ENCODE assay signal across 8 cellular contexts in the genomic region with DNA sequence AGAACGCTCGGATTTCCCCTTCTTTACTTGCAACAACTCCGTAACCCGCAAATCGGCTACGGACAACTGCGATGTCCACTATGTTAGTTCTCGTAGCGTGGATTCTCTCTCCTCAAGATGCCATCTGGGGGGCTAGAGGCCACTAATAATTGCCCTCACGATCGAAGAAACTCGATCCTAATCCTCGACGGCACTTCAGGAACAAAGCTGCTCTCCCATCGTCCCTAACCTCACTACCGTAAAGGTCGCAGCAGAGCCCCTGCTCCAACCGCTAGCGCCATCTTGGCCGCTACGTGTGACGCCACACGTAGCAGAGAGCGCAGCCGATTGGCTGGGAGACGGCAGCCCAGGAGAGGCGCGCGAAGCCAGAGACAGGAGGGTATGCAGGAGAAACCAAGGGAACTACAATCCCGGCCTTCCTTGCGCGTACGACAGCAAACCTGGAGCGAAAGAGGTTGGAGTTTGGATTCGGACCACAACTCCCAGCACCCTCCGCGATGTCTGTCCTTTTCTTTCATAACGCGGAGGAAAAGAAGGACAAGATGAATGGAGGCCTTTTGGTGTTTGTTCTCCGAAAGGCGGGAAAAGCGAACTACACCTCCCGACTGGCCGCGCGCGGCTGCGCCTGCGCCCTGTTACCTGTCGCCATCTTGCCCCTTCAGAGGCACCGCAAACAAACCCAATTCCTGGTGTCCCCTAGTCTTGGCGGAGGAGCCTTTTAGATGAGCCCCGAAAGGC. TPM values are rescaled to one million over a fixed set of nuclear protein-coding genes. Genes with fewer than 3 reads are reported as not detected.
A peak's percentile ranks its signal among the peaks of the same experiment; 100 is the strongest.
DNase-seq lines count a peak whose midpoint lies in the region; ATAC-seq lines count a peak whose summit lies in the region.

A gene with protein sequence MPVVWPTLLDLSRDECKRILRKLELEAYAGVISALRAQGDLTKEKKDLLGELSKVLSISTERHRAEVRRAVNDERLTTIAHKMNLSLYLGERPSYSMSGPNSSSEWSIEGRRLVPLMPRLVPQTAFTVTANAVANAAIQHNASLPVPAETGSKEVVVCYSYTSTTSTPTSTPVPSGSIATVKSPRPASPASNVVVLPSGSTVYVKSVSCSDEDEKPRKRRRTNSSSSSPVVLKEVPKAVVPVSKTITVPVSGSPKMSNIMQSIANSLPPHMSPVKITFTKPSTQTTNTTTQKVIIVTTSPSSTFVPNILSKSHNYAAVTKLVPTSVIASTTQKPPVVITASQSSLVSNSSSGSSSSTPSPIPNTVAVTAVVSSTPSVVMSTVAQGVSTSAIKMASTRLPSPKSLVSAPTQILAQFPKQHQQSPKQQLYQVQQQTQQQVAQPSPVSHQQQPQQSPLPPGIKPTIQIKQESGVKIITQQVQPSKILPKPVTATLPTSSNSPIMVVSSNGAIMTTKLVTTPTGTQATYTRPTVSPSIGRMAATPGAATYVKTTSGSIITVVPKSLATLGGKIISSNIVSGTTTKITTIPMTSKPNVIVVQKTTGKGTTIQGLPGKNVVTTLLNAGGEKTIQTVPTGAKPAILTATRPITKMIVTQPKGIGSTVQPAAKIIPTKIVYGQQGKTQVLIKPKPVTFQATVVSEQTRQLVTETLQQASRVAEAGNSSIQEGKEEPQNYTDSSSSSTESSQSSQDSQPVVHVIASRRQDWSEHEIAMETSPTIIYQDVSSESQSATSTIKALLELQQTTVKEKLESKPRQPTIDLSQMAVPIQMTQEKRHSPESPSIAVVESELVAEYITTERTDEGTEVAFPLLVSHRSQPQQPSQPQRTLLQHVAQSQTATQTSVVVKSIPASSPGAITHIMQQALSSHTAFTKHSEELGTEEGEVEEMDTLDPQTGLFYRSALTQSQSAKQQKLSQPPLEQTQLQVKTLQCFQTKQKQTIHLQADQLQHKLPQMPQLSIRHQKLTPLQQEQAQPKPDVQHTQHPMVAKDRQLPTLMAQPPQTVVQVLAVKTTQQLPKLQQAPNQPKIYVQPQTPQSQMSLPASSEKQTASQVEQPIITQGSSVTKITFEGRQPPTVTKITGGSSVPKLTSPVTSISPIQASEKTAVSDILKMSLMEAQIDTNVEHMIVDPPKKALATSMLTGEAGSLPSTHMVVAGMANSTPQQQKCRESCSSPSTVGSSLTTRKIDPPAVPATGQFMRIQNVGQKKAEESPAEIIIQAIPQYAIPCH (N-terminal part only) (plus strand): TSS at position 635 of the 738 bp plus-strand sequence. CDS start 1,921 bp downstream, outside the sequence.

- peaks cover 0 to 19% (median 10%) of the 10 kb centered on the region in 11 experiments; a peak in 10 of 22 replicates for H4K20me1 ChIP-seq in BLaER1 treated with 17β-estradiol and CSF1 and Interleukin-3, amounts not matched to agents 10 nM and 100 nM

- H3K27me3 ChIP-seq in BLaER1 treated with 17β-estradiol and CSF1 and Interleukin-3, amounts not matched to agents 10 nM and 100 nM, result no peaks in the 10 kb centered on the region

- peak within 1 kb of the TSS; percentile 79 to 96 (median 90) for H3K4me2 ChIP-seq in BLaER1 treated with 17β-estradiol and CSF1 and Interleukin-3, amounts not matched to agents 10 nM and 100 nM

- peak within 1 kb of the TSS; percentile 82 to 97 (median 94) for H3K27ac ChIP-seq in BLaER1 treated with 17β-estradiol and CSF1 and Interleukin-3, amounts not matched to agents 10 nM and 100 nM

- H3K36me3 ChIP-seq in BLaER1 treated with 17β-estradiol and CSF1 and Interleukin-3, amounts not matched to agents 10 nM and 100 nM, result peaks cover 25 to 57% (median 36%) of the 10 kb centered on the region in 11 experiments; a peak in 21 of 22 replicates

- no peaks in the 10 kb centered on the region for H3K9me3 ChIP-seq in BLaER1 treated with 17β-estradiol and CSF1 and Interleukin-3, amounts not matched to agents 10 nM and 100 nM (replicated peaks in 1 of 11)

- peak within 1 kb of the TSS; percentile 89 to 97 (median 94) for H3K9ac ChIP-seq in BLaER1 treated with 17β-estradiol and CSF1 and Interleukin-3, amounts not matched to agents 10 nM and 100 nM

- peak; percentile 99 for DNase-seq in NCI-H748 (lab: John Stamatoyannopoulos, UW; ENCODE audit: unreplicated experiment)
- peak; percentile 86 for DNase-seq in activated CD4-positive, alpha-beta T cell treated with anti-CD3 and anti-CD28 coated beads, Interleukin-2, amount 50 U/mL, for 1 hour
- DNase-seq in cortex of kidney (lab: John Stamatoyannopoulos, UW), result peak; percentile 76
- peak; percentile 94 to 98 for DNase-seq in left colon
- peak; percentile 94 for DNase-seq in stimulated activated CD4-positive, alpha-beta T cell treated with anti-CD3 and anti-CD28 coated beads, Interleukin-1b, Interleukin-23, amount 100 ng/mL, for 48 hours

- intact Hi-C loops in left colon (cut with DNase I, micrococcal nuclease), result no loop called here

- H3K4me1 ChIP-seq in BLaER1 treated with 17β-estradiol and CSF1 and Interleukin-3, amounts not matched to agents 10 nM and 100 nM, result peaks cover 16 to 29% (median 25%) of the 10 kb centered on the region in 10 experiments

- H3K4me3 ChIP-seq in BLaER1 treated with 17β-estradiol and CSF1 and Interleukin-3, amounts not matched to agents 10 nM and 100 nM, result peak within 1 kb of the TSS; percentile 86 to 100 (median 97)

- peak; percentile 93 for ATAC-seq in GM19351 (IDR thresholded peaks at IDR 0.05; ENCODE audit: unreplicated experiment)
- peak; percentile 92 for ATAC-seq in HG03521 (IDR thresholded peaks at IDR 0.05; ENCODE audit: unreplicated experiment)
- peak; percentile 88 for ATAC-seq in left colon

RNA-seq across cellular contexts. Expression of the gene that starts here (rescaled TPM):
- 10 to 100 TPM; 19.5 to 19.6 TPM for total RNA-seq in left colon

Comparison
In these comparisons a context has a peak if more than half of its experiments do, and no peak if none do; other contexts are left out.
1. Peak in every context shown above with its lines: DNase-seq, ATAC-seq, H3K4me3 ChIP-seq and H3K27ac ChIP-seq.